In genomic region chr19:50419022-50419579, GRCh38 we compare ENCODE assay signal across 1 cellular context.
TF ChIP-seq lines count a peak whose summit lies in the region.

No MANE protein-coding gene starts in this region.

TF ChIP-seq in K562, 482 proteins besides CTCF, POLR2A, EP300 and RAD21:
- TF ChIP-seq ZBTB7A (IDR thresholded peaks at IDR 0.05; ENCODE audit: borderline replicate concordance, control insufficient read depth, low read depth, low read length) (0 out of 2 replicates have a peak, but pooled peaks have one; percentile 21), TEAD1 (CRISPR knock-in tag; IDR thresholded peaks at IDR 0.05) (no peak)
